10 cellular contexts compared by ENCODE assay signal in the genomic region with DNA sequence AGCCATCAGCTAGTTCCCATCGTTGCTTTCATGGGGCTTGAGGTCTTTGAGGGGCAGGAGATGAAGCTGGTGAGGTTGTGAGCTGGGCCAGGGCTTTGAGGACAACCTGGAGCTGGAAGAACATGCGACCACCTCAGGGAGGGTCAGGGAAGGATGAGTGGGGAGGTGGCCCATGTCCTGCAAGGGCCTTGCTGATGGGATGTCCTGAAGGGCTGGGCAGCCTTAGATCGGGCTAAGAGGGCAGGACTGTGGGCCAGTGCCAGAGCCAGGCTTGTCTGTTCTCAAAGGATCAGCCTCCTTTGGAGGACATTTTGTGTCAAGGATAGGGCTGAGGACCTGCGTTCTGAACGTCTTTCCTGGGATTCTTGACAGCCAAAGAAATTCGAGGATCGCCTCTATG. TPM values are rescaled to one million over a fixed set of nuclear protein-coding genes. Genes with fewer than 3 reads are reported as not detected.
DNase-seq lines count a peak whose midpoint lies in the region; ATAC-seq and TF ChIP-seq lines count a peak whose summit lies in the region.
"Had no signal": no experiment of that assay in that cellular context is flagged by ENCODE, and none has a peak within 500 bp of the region (broad histone marks: within the 10 kb centered on the region; RNA-seq: fewer than 3 reads in every experiment).

No MANE protein-coding gene starts in this region.

- no peaks in the 10 kb centered on the region for H3K79me2 ChIP-seq in GM23248 (ENCODE audit: insufficient read depth)

- H3K9me3 Mint-ChIP-seq in activated CD8-positive, alpha-beta T cell treated with anti-CD3 and anti-CD28 coated beads, Interleukin-2, amount 10 ng/mL, durations not matched to agents 7 days and 5 days (ENCODE audit: insufficient read depth) = no peaks in the 10 kb centered on the region

- H3K27ac Mint-ChIP-seq in activated CD8-positive, alpha-beta T cell treated with anti-CD3 and anti-CD28 coated beads, Interleukin-2, amount 10 ng/mL, durations not matched to agents 7 days and 5 days = peak overlapping the region; percentile 31

- DNase-seq in GM23248 (no peak), heart right ventricle (no peak), sciatic nerve (ENCODE audit: low spot score) (no peak), NCI-H526 (lab: John Stamatoyannopoulos, UW) (no peak), SIG-M5 treated with dmso at 0.1 percent for 504 hours (lab: John Stamatoyannopoulos, UW; ENCODE audit: unreplicated experiment) (no peak)
- DNase-seq in activated CD8-positive, alpha-beta T cell treated with anti-CD3 and anti-CD28 coated beads, Interleukin-2, amount 10 ng/mL, durations not matched to agents 7 days and 5 days = no peak
- DNase-seq: mammary epithelial cell, NCI-H226 had no signal

- H3K4me3 ChIP-seq in GM23248 (peak overlapping the region; percentile 66; the same call in 1 of the 2 replicates), heart right ventricle (peak overlapping the region in 4 of 10 donors; percentile 51 to 81 (median 58))

- peaks cover 30% of the 10 kb centered on the region for H3K36me3 Mint-ChIP-seq in activated CD8-positive, alpha-beta T cell treated with anti-CD3 and anti-CD28 coated beads, Interleukin-2, amount 10 ng/mL, durations not matched to agents 7 days and 5 days (ENCODE audit: low read depth)

- H3K27me3 Mint-ChIP-seq in activated CD8-positive, alpha-beta T cell treated with anti-CD3 and anti-CD28 coated beads, Interleukin-2, amount 10 ng/mL, durations not matched to agents 7 days and 5 days (ENCODE audit: low read depth) = no peaks in the 10 kb centered on the region

- no peak overlapping the region for H2AFZ ChIP-seq in GM23248

- peaks cover 34% of the 10 kb centered on the region for H3F3A ChIP-seq in GM23248 (ENCODE audit: insufficient read depth)

- TF ChIP-seq CTCF in heart right ventricle (IDR thresholded peaks at IDR 0.05) = no peak

- H3K4me2 ChIP-seq in GM23248 (ENCODE audit: unreplicated experiment) = peak overlapping the region; percentile 70

- H3K27me3 ChIP-seq in GM23248 (replicated peaks; ENCODE audit: insufficient read depth) = no peaks in the 10 kb centered on the region
- H3K27me3 ChIP-seq in heart right ventricle = no peaks in the 10 kb centered on the region

- no peak overlapping the region for H3K4me3 Mint-ChIP-seq in activated CD8-positive, alpha-beta T cell treated with anti-CD3 and anti-CD28 coated beads, Interleukin-2, amount 10 ng/mL, durations not matched to agents 7 days and 5 days

- peaks cover 17% of the 10 kb centered on the region for H3K36me3 ChIP-seq in GM23248 (ENCODE audit: low read depth)
- peaks cover 0 to 50% (median 29%) of the 10 kb centered on the region in 9 donors for H3K36me3 ChIP-seq in heart right ventricle

- POLR2A ChIA-PET in activated CD8-positive, alpha-beta T cell treated with anti-CD3 and anti-CD28 coated beads, Interleukin-2, amount 10 ng/mL, durations not matched to agents 7 days and 5 days (lab: Charles Lee) = interaction anchor here (1.1 kb wide), 1 partner anchor 8 kb away, joined by 3 read pairs; no protein-coding TSS in a partner anchor

- H4K20me1 ChIP-seq in GM23248 (ENCODE audit: insufficient read depth) = no peaks in the 10 kb centered on the region

- H3K9me3 ChIP-seq in GM23248 (ENCODE audit: low read depth) (no peaks in the 10 kb centered on the region), heart right ventricle (no peaks in the 10 kb centered on the region)

- H3K27ac ChIP-seq in GM23248 (peak overlapping the region; percentile 67), heart right ventricle (peak overlapping the region in 9 of 10 donors; percentile 84 to 98 (median 94))

- intact Hi-C loops in heart right ventricle (cut with DNase I) = loop anchor here in 1 of 10 donors (10.0 kb wide), 1 partner anchor 475 kb away; the partner anchor contains the start of gene BAX
- intact Hi-C loops in sciatic nerve (cut with DNase I) = loop anchor here (10.0 kb wide), 1 partner anchor 125 kb away; the partner anchor contains the start of gene SPACA4

- 67 to 68% methylated on average over 7 of the region's 7 CpGs for WGBS in GM23248 (ENCODE audit: low coverage in 1 of 2, low lambda C conversion rate in 2 of 2, missing lambda C conversion rate in 2 of 2), 2 experiments
- 74 to 83% methylated on average over 7 of the region's 7 CpGs for WGBS in heart right ventricle, 2 donors

- H3K4me1 Mint-ChIP-seq in activated CD8-positive, alpha-beta T cell treated with anti-CD3 and anti-CD28 coated beads, Interleukin-2, amount 10 ng/mL, durations not matched to agents 7 days and 5 days (ENCODE audit: low read depth) = peaks cover 31% of the 10 kb centered on the region

- no peak for ATAC-seq in activated CD8-positive, alpha-beta T cell treated with anti-CD3 and anti-CD28 coated beads, Interleukin-2, amount 10 ng/mL, durations not matched to agents 7 days and 5 days
- ATAC-seq in heart right ventricle = peak in 4 of 8 donors; percentile 3 to 35 (median 13)
- ATAC-seq in sciatic nerve = peak; percentile 22
- no peak for ATAC-seq in GM18517 (IDR thresholded peaks at IDR 0.05; ENCODE audit: unreplicated experiment)
- no peak for ATAC-seq in HG03469 (IDR thresholded peaks at IDR 0.05; ENCODE audit: unreplicated experiment)

- H3K9me2 ChIP-seq in GM23248 (ENCODE audit: insufficient read depth) = no peaks in the 10 kb centered on the region

- in situ Hi-C loops in GM23248 (cut with MboI) = no loop called here

- peak overlapping the region; percentile 72 for H3K9ac ChIP-seq in GM23248

- H3K4me1 ChIP-seq in GM23248 (ENCODE audit: insufficient read depth) = peaks cover 30% of the 10 kb centered on the region
- H3K4me1 ChIP-seq in heart right ventricle = peaks cover 15 to 27% (median 20%) of the 10 kb centered on the region in 9 donors

- CTCF ChIA-PET in activated CD8-positive, alpha-beta T cell treated with anti-CD3 and anti-CD28 coated beads, Interleukin-2, amount 10 ng/mL, durations not matched to agents 7 days and 5 days (lab: Charles Lee) = interaction anchor here (0.6 to 1.3 kb wide), 3 partner anchors 14 to 112 kb away, joined by 3 to 4 read pairs (median 3); no protein-coding TSS in a partner anchor

RNA-seq across cellular contexts. Expression of gene CYTH2, which starts 10.5 kb away (rescaled TPM):
- total RNA-seq in GM23248 (2014; rRNA removed; shearing (Covaris generic)) = 80.7 and 86.0 TPM in 2 replicates
- polyA plus RNA-seq in GM23248 (2016; fragmentation: Nextera tagmentation; extraction: Ambion mirVana) (40.9 and 41.6 TPM in 2 replicates), heart right ventricle (10 to 100 TPM; 28.2 to 41.9 TPM)
- 10 to 100 TPM; 48.3 to 50.3 TPM for total RNA-seq in activated CD8-positive, alpha-beta T cell treated with anti-CD3 and anti-CD28 coated beads, Interleukin-2, amount 10 ng/mL, durations not matched to agents 7 days and 5 days
- total RNA-seq in heart right ventricle (10 to 100 TPM; 25.8 to 40.4 (median 32.2) TPM), sciatic nerve (62.7 TPM)

RNA-seq across cellular contexts. Expression of gene KCNJ14, which starts 24.3 kb away (rescaled TPM):
- total RNA-seq in GM23248 (2014; rRNA removed; shearing (Covaris generic)) = 0.97 and 1.1 TPM in 2 replicates
- polyA plus RNA-seq in GM23248 (2016; fragmentation: Nextera tagmentation; extraction: Ambion mirVana) = 0.47 and 0.48 TPM in 2 replicates
- total RNA-seq in activated CD8-positive, alpha-beta T cell treated with anti-CD3 and anti-CD28 coated beads, Interleukin-2, amount 10 ng/mL, durations not matched to agents 7 days and 5 days = 1 to 10 TPM; 1.4 to 1.5 TPM
- under 1 TPM; 0.13 to 0.52 (median 0.30) TPM for total RNA-seq in heart right ventricle
- polyA plus RNA-seq in heart right ventricle = under 1 TPM; 0.29 to 0.43 TPM
- total RNA-seq in sciatic nerve = 0.71 TPM

RNA-seq across cellular contexts. Expression of gene LMTK3, which starts 31.9 kb away (rescaled TPM):
- 0.22 TPM in 1 of 2 replicates, not detected in the other for total RNA-seq in GM23248 (2014; rRNA removed; shearing (Covaris generic))
- polyA plus RNA-seq in GM23248 (2016; fragmentation: Nextera tagmentation; extraction: Ambion mirVana) = not detected in 2 replicates
- total RNA-seq in activated CD8-positive, alpha-beta T cell treated with anti-CD3 and anti-CD28 coated beads, Interleukin-2, amount 10 ng/mL, durations not matched to agents 7 days and 5 days = 1 to 10 TPM; 2.8 to 3.7 TPM
- total RNA-seq in heart right ventricle = 1 to 10 TPM in 4 of 10 donors, under 1 TPM in 6; 0.40 to 1.3 (median 0.88) TPM
- 1 to 10 TPM in 1 of 2 donors, under 1 TPM in 1; 0.12 to 1.5 TPM for polyA plus RNA-seq in heart right ventricle
- total RNA-seq in sciatic nerve = 0.76 TPM

RNA-seq across cellular contexts. Expression of gene GRWD1, which starts 33.9 kb away (rescaled TPM):
- total RNA-seq in GM23248 (2014; rRNA removed; shearing (Covaris generic)) = 36.6 and 38.7 TPM in 2 replicates
- 34.1 and 41.5 TPM in 2 replicates for polyA plus RNA-seq in GM23248 (2016; fragmentation: Nextera tagmentation; extraction: Ambion mirVana)
- 10 to 100 TPM; 46.4 to 50.4 TPM for total RNA-seq in activated CD8-positive, alpha-beta T cell treated with anti-CD3 and anti-CD28 coated beads, Interleukin-2, amount 10 ng/mL, durations not matched to agents 7 days and 5 days
- total RNA-seq in heart right ventricle = 10 to 100 TPM; 13.2 to 26.2 (median 17.0) TPM
- 10 to 100 TPM in 1 of 2 donors, 1 to 10 TPM in 1; 5.6 to 22.8 TPM for polyA plus RNA-seq in heart right ventricle
- total RNA-seq in sciatic nerve = 23.4 TPM
